Comparison of ENCODE assay signal across 22 cellular contexts in genomic region chr17:27306276-27306820, GRCh38.
"Had no signal": no experiment of that assay in that cellular context is flagged by ENCODE, and none has a peak within 500 bp of the region (broad histone marks: within the 10 kb centered on the region; RNA-seq: fewer than 3 reads in every experiment).

No MANE protein-coding gene starts in this region.

- H3K4me2 ChIP-seq: SK-N-SH, smooth muscle cell had no signal

- H3K9me3 Mint-ChIP-seq: activated CD4-positive, alpha-beta T cell treated with anti-CD3 and anti-CD28 coated beads, Interleukin-2, amount 10 ng/mL, durations not matched to agents 7 days and 5 days; activated CD8-positive, alpha-beta T cell treated with anti-CD3 and anti-CD28 coated beads for 36 hours; activated naive CD4-positive, alpha-beta T cell treated with anti-CD3 and anti-CD28 coated beads, Interleukin-2, amount 50 U/mL, for 24 hours; naive thymus-derived CD8-positive, alpha-beta T cell; stimulated activated memory B cell treated with anti-CD40 and anti-IgM and Interleukin-4, amounts not matched to agents 10 μg/mL and 1 μg/mL and 100 μg/mL, for 72 hours had no signal

- H3K27ac Mint-ChIP-seq: activated CD4-positive, alpha-beta T cell treated with anti-CD3 and anti-CD28 coated beads, Interleukin-2, amount 10 ng/mL, durations not matched to agents 7 days and 5 days; activated CD8-positive, alpha-beta memory T cell treated with anti-CD3 and anti-CD28 coated beads, Interleukin-2, amount 10 ng/mL, durations not matched to agents 7 days and 5 days; activated CD8-positive, alpha-beta T cell treated with anti-CD3 and anti-CD28 coated beads for 36 hours; activated naive CD4-positive, alpha-beta T cell treated with anti-CD3 and anti-CD28 coated beads, Interleukin-2, amount 50 U/mL, for 24 hours; stimulated activated memory B cell treated with anti-CD40 and anti-IgM and Interleukin-4, amounts not matched to agents 10 μg/mL and 1 μg/mL and 100 μg/mL, for 72 hours had no signal

- H3K9me3 ChIP-seq: left lung, right lobe of liver, SK-N-SH, stomach, transverse colon had no signal

- H3K4me1 ChIP-seq: right lobe of liver had no signal

- H3K27ac ChIP-seq: brain microvascular endothelial cell, epithelial cell of prostate, right lobe of liver had no signal

- H3K4me3 ChIP-seq: left lung, lung, right lobe of liver, smooth muscle cell, stomach, transverse colon had no signal

- H3K27me3 Mint-ChIP-seq: activated CD4-positive, alpha-beta T cell treated with anti-CD3 and anti-CD28 coated beads, Interleukin-2, amount 10 ng/mL, durations not matched to agents 7 days and 5 days; activated CD8-positive, alpha-beta memory T cell treated with anti-CD3 and anti-CD28 coated beads, Interleukin-2, amount 10 ng/mL, durations not matched to agents 7 days and 5 days; activated CD8-positive, alpha-beta T cell treated with anti-CD3 and anti-CD28 coated beads for 36 hours; activated naive CD4-positive, alpha-beta T cell treated with anti-CD3 and anti-CD28 coated beads, Interleukin-2, amount 50 U/mL, for 24 hours; naive thymus-derived CD8-positive, alpha-beta T cell; stimulated activated memory B cell treated with anti-CD40 and anti-IgM and Interleukin-4, amounts not matched to agents 10 μg/mL and 1 μg/mL and 100 μg/mL, for 72 hours had no signal

- H3K27me3 ChIP-seq: brain microvascular endothelial cell, left lung, right lobe of liver, stomach, transverse colon had no signal

- H3K9ac ChIP-seq: SK-N-SH had no signal

- H3K4me3 Mint-ChIP-seq: activated CD4-positive, alpha-beta T cell treated with anti-CD3 and anti-CD28 coated beads, Interleukin-2, amount 10 ng/mL, durations not matched to agents 7 days and 5 days; activated CD8-positive, alpha-beta memory T cell treated with anti-CD3 and anti-CD28 coated beads, Interleukin-2, amount 10 ng/mL, durations not matched to agents 7 days and 5 days; activated CD8-positive, alpha-beta T cell treated with anti-CD3 and anti-CD28 coated beads for 36 hours; activated naive CD4-positive, alpha-beta T cell treated with anti-CD3 and anti-CD28 coated beads, Interleukin-2, amount 50 U/mL, for 24 hours; naive thymus-derived CD8-positive, alpha-beta T cell; stimulated activated memory B cell treated with anti-CD40 and anti-IgM and Interleukin-4, amounts not matched to agents 10 μg/mL and 1 μg/mL and 100 μg/mL, for 72 hours had no signal

- DNase-seq: activated CD4-positive, alpha-beta T cell treated with anti-CD3 and anti-CD28 coated beads, Interleukin-2, amount 10 ng/mL, durations not matched to agents 7 days and 5 days; activated CD4-positive, CD25-positive, alpha-beta regulatory T cell treated with anti-CD3 and anti-CD28 coated beads, Interleukin-2, amount 50 U/mL, for 72 hours; activated CD8-positive, alpha-beta memory T cell treated with anti-CD3 and anti-CD28 coated beads, Interleukin-2, amount 10 ng/mL, durations not matched to agents 7 days and 5 days; activated CD8-positive, alpha-beta T cell treated with anti-CD3 and anti-CD28 coated beads for 36 hours; activated gamma-delta T cell; activated T-cell treated with anti-CD3 and anti-CD28 coated beads for 4 hours; aorta; brain microvascular endothelial cell; central memory CD4-positive, alpha-beta T cell; left lung; naive thymus-derived CD8-positive, alpha-beta T cell; occipital lobe; right lobe of liver; SK-N-SH; stimulated activated CD4-positive, alpha-beta T cell treated with anti-CD3 and anti-CD28 coated beads, Interleukin-15, amount 100 ng/mL, for 24 hours; stomach; transverse colon had no signal
